In genomic region chr1:205276334-205277065, GRCh38 we compare ENCODE assay signal across 17 cellular contexts. TPM values are rescaled to one million over a fixed set of nuclear protein-coding genes. Genes with fewer than 3 reads are reported as not detected.
A peak's percentile ranks its signal among the peaks of the same experiment; 100 is the strongest.
DNase-seq lines count a peak whose midpoint lies in the region; ATAC-seq, FAIRE-seq and TF ChIP-seq lines count a peak whose summit lies in the region.
"Had no signal": no experiment of that assay in that cellular context is flagged by ENCODE, and none has a peak within 500 bp of the region (broad histone marks: within the 10 kb centered on the region; RNA-seq: fewer than 3 reads in every experiment).

No MANE protein-coding gene starts in this region.

- TF ChIP-seq CTCF in body of pancreas (IDR thresholded peaks at IDR 0.05) (no peak), keratinocyte (optimal IDR thresholded peaks at IDR 0.05 in 1 of 3, IDR thresholded peaks at IDR 0.05 in 1 of 3, conservative IDR thresholded peaks at IDR 0.05 in 1 of 3; ENCODE audit: extremely low read depth in 1 of 3, insufficient read depth in 2 of 3, low read length in 3 of 3) (no peak)

- no peaks in the 10 kb centered on the region for H3K9me2 ChIP-seq in Karpas-422 (replicated peaks; ENCODE audit: insufficient read depth, low read length)

- H3K36me3 ChIP-seq in body of pancreas (replicated peaks in 1 of 2; ENCODE audit: insufficient read depth in 1 of 2, low read depth in 2 of 2): no peaks in the 10 kb centered on the region
- H3K36me3 ChIP-seq in keratinocyte (ENCODE audit: control insufficient read depth in 2 of 2, extremely low read depth in 1 of 2, insufficient read depth in 2 of 2, low read length in 2 of 2): no peaks in the 10 kb centered on the region
- no peaks in the 10 kb centered on the region for H3K36me3 ChIP-seq in Karpas-422 (ENCODE audit: insufficient read depth, low read length)

- H2AFZ ChIP-seq in keratinocyte (ENCODE audit: control insufficient read depth, low read length): no peak overlapping the region
- no peak overlapping the region for H2AFZ ChIP-seq in Karpas-422 (ENCODE audit: low read length)

- dilution Hi-C loops in keratinocyte (cut with MboI; ENCODE audit: extremely low pct_ligation_motif_present, low sequenced_read_pairs): loop anchor here (5.0 kb wide), 1 partner anchor 61 kb away; no protein-coding TSS in a partner anchor

- H3K4me1 ChIP-seq in body of pancreas: peaks cover 28% of the 10 kb centered on the region
- peaks cover 29% of the 10 kb centered on the region for H3K4me1 ChIP-seq in keratinocyte (ENCODE audit: control insufficient read depth, extremely low read depth, insufficient read depth, low read length)
- H3K4me1 ChIP-seq in Karpas-422 (ENCODE audit: low read length): no peaks in the 10 kb centered on the region

- peak; percentile 61 for FAIRE-seq in keratinocyte (lab: Jason Lieb, UNC)
- FAIRE-seq: frontal cortex had no signal

- WGBS in body of pancreas, 2 donors: 59 to 75% methylated on average over 6 to 13 of the region's 13 CpGs

- no peak overlapping the region for H3K9ac ChIP-seq in keratinocyte (ENCODE audit: control insufficient read depth, extremely low read depth, insufficient read depth, low read length)
- no peak overlapping the region for H3K9ac ChIP-seq in Karpas-422 (ENCODE audit: low read length)

- TF ChIP-seq EP300 in Ishikawa (IDR thresholded peaks at IDR 0.05; ENCODE audit: borderline replicate concordance): peak; percentile 39; the same call in 1 of the 2 replicates

- H3K4me3 ChIP-seq in body of pancreas (no peak overlapping the region), keratinocyte (ENCODE audit: control insufficient read depth in 2 of 3, extremely low read depth in 1 of 3, insufficient read depth in 2 of 3, low read depth in 1 of 3, low read length in 3 of 3) (peak overlapping the region in 1 of 3 experiments; percentile 8), Karpas-422 (ENCODE audit: low read length) (no peak overlapping the region)

- H4K20me1 ChIP-seq in keratinocyte (ENCODE audit: control insufficient read depth, extremely low read depth, insufficient read depth, low read length): no peaks in the 10 kb centered on the region
- H4K20me1 ChIP-seq in Karpas-422 (ENCODE audit: insufficient read depth, low read depth, low read length): no peaks in the 10 kb centered on the region

- H3K27ac ChIP-seq in body of pancreas: peak overlapping the region; percentile 64 to 83 (median 78)
- H3K27ac ChIP-seq in keratinocyte (ENCODE audit: control insufficient read depth, insufficient read depth, low read length): no peak overlapping the region
- H3K27ac ChIP-seq in Karpas-422 (ENCODE audit: low read length): no peak overlapping the region

- DNase-seq in body of pancreas (peak in 3 of 4 donors; percentile 50 to 57 (median 53)), keratinocyte (ENCODE audit: low read depth, low spot score) (no peak), posterior cingulate gyrus (peak in 7 of 10 donors; percentile 31 to 93 (median 66)), DMS 273 (lab: John Stamatoyannopoulos, UW; ENCODE audit: unreplicated experiment) (no peak), epidermal melanocyte (ENCODE audit: insufficient read length, low spot score) (no peak), Karpas-422 (no peak)
- no peak for DNase-seq in activated T-cell treated with anti-CD3 and anti-CD28 coated beads, Interleukin-2, amount 50 U/mL, for 1 hour
- DNase-seq: DMS53, NCI-H1417 treated with DMSO at 0.1 percent for 48 hours, NCI-H2227 treated with DMSO at 0.1 percent for 48 hours, Right ventricle myocardium superior, T-helper 17 cell had no signal

- no peaks in the 10 kb centered on the region for H3K9me1 ChIP-seq in keratinocyte (ENCODE audit: control insufficient read depth, extremely low read depth, insufficient read depth, low read length)

- TF ChIP-seq POLR2A in body of pancreas (IDR thresholded peaks at IDR 0.05): no peak

- no peaks in the 10 kb centered on the region for H3K9me3 ChIP-seq in body of pancreas
- no peaks in the 10 kb centered on the region for H3K9me3 ChIP-seq in keratinocyte (ENCODE audit: control insufficient read depth, low read depth, low read length)
- no peaks in the 10 kb centered on the region for H3K9me3 ChIP-seq in Karpas-422 (ENCODE audit: low read length)

- H3K4me2 ChIP-seq in keratinocyte (ENCODE audit: control insufficient read depth, extremely low read depth, insufficient read depth, low read depth, low read length): peak overlapping the region; percentile 29
- no peak overlapping the region for H3K4me2 ChIP-seq in Karpas-422 (ENCODE audit: low read depth, low read length, poor library complexity, severe bottlenecking)

- H3K79me2 ChIP-seq in keratinocyte (ENCODE audit: control insufficient read depth, insufficient read depth, low read length): no peaks in the 10 kb centered on the region
- H3K79me2 ChIP-seq in Karpas-422 (ENCODE audit: low read length): no peaks in the 10 kb centered on the region

- ATAC-seq in body of pancreas: no peak
- ATAC-seq: HCT116; stimulated activated memory B cell treated with anti-CD40 and anti-IgM and Interleukin-4, amounts not matched to agents 10 μg/mL and 1 μg/mL and 100 μg/mL, for 72 hours; T-helper 17 cell; WTC11 had no signal

- intact Hi-C loops in body of pancreas (cut with DNase I) (no loop called here), posterior cingulate gyrus (cut with DNase I) (loop anchor here (10.0 kb wide), 1 partner anchor 208 kb away; no protein-coding TSS in a partner anchor)

- TF ChIP-seq RAD21 in Ishikawa (IDR thresholded peaks at IDR 0.05; ENCODE audit: low read depth): no peak

- H3K27me3 ChIP-seq in body of pancreas (no peaks in the 10 kb centered on the region), keratinocyte (ENCODE audit: control insufficient read depth, extremely low read depth, insufficient read depth, low read length) (no peaks in the 10 kb centered on the region), Karpas-422 (ENCODE audit: low read length) (no peaks in the 10 kb centered on the region)

TF ChIP-seq in Ishikawa, 13 proteins besides CTCF, POLR2A, EP300 and RAD21:
- TF ChIP-seq TCF12 (IDR thresholded peaks at IDR 0.05; ENCODE audit: low read depth): 0 out of 2 replicates have a peak, but pooled peaks have one; percentile 59
- TF ChIP-seq NFIC (IDR thresholded peaks at IDR 0.05): peak; percentile 30; the same call in 1 of the 2 replicates
- no peak for TF ChIP-seq MAX (IDR thresholded peaks at IDR 0.05)
TF ChIP-seq in Ishikawa: peak in this region for 2.

RNA-seq across cellular contexts. Expression of gene NUAK2, which starts 45.0 kb away (rescaled TPM):
- total RNA-seq in body of pancreas: 10 to 100 TPM; 11.2 to 20.8 TPM
- polyA plus RNA-seq in keratinocyte: 2.8 to 5.9 TPM (median 3.9 TPM) in 3 replicates
- 2.9 TPM for polyA plus RNA-seq in keratinocyte (2011; ENCODE audit: low read depth)
- polyA plus RNA-seq in keratinocyte (2011; cell fraction: cytosol; rRNA removed): 3.0 TPM in 2 replicates
- 7.9 and 8.2 TPM in 2 replicates for polyA plus RNA-seq in keratinocyte (2011; cell fraction: nucleus; rRNA removed)
- polyA plus RNA-seq in keratinocyte (2012; ENCODE audit: low replicate concordance): 5.4 and 7.6 TPM in 2 replicates
- 4.1 to 8.7 TPM (median 4.3 TPM) in 3 replicates for polyA minus RNA-seq in keratinocyte
- polyA minus RNA-seq in keratinocyte (2011; cell fraction: cytosol; rRNA and poly(A)+ RNA removed): 5.8 TPM
- 9.7 and 12.9 TPM in 2 replicates for polyA minus RNA-seq in keratinocyte (2011; cell fraction: nucleus; rRNA and poly(A)+ RNA removed)
- 1.4 TPM in 2 replicates for total RNA-seq in Karpas-422 (2014; rRNA removed; shearing (Covaris generic); ENCODE audit: low replicate concordance)

RNA-seq across cellular contexts. Expression of gene TMCC2, which starts 48.8 kb away (rescaled TPM):
- total RNA-seq in body of pancreas: 1 to 10 TPM; 1.3 to 1.6 TPM
- 0.60 to 1.8 TPM (median 0.83 TPM) in 3 replicates for polyA plus RNA-seq in keratinocyte
- polyA plus RNA-seq in keratinocyte (2011; ENCODE audit: low read depth): 0.27 TPM
- 0.69 and 1.4 TPM in 2 replicates for polyA plus RNA-seq in keratinocyte (2011; cell fraction: cytosol; rRNA removed)
- polyA plus RNA-seq in keratinocyte (2011; cell fraction: nucleus; rRNA removed): 1.3 and 1.7 TPM in 2 replicates
- 0.17 and 0.79 TPM in 2 replicates for polyA plus RNA-seq in keratinocyte (2012; ENCODE audit: low replicate concordance)
- 1.2 to 2.4 TPM (median 2.4 TPM) in 3 replicates for polyA minus RNA-seq in keratinocyte
- polyA minus RNA-seq in keratinocyte (2011; cell fraction: cytosol; rRNA and poly(A)+ RNA removed): 3.1 TPM
- polyA minus RNA-seq in keratinocyte (2011; cell fraction: nucleus; rRNA and poly(A)+ RNA removed): 0.95 and 1.6 TPM in 2 replicates
- 0.89 and 1.3 TPM in 2 replicates for total RNA-seq in Karpas-422 (2014; rRNA removed; shearing (Covaris generic); ENCODE audit: low replicate concordance)

Comparison
In these comparisons a context has a peak if more than half of its experiments do, and no peak if none do; other contexts are left out.
1. DNase-seq: peak in body of pancreas (3 of 4) and posterior cingulate gyrus (7 of 10); none in keratinocyte (single experiment), DMS 273 (single experiment), activated T-cell treated with anti-CD3 and anti-CD28 coated beads, Interleukin-2, amount 50 U/mL, for 1 hour (single experiment), epidermal melanocyte (single experiment) and Karpas-422 (single experiment).
2. H3K27ac ChIP-seq: peak in body of pancreas (4 of 4); none in keratinocyte (single experiment) and Karpas-422 (single experiment).